ENCODE assay signal across 8 cellular contexts in genomic region chr15:40694706-40695468, GRCh38. TPM values are rescaled to one million over a fixed set of nuclear protein-coding genes. Genes with fewer than 3 reads are reported as not detected.
DNase-seq lines count a peak whose midpoint lies in the region; ATAC-seq, FAIRE-seq and TF ChIP-seq lines count a peak whose summit lies in the region.

Gene RAD51, plus strand, starts transcription at chr15:40695174. Its CDS starts 3,585 bp downstream, at chr15:40698759.

- peak within 1 kb of the TSS; percentile 76 to 97 for H3K4me3 ChIP-seq in right atrium auricular region
- H3K4me3 ChIP-seq in psoas muscle, result peak within 1 kb of the TSS; percentile 85

- DNase-seq in NCI-H187 treated with DMSO at 0.1 percent for 48 hours (lab: John Stamatoyannopoulos, UW), result peak; percentile 5
- peak; percentile 82 to 96 (median 88) for DNase-seq in T-helper 2 cell
- DNase-seq in right atrium auricular region (ENCODE audit: low spot score), result peak; percentile 85
- DNase-seq in psoas muscle, result peak; percentile 92 to 97
- DNase-seq in urothelium cell line (ENCODE audit: low spot score), result peak; percentile 95

- no peaks in the 10 kb centered on the region for H3K36me3 ChIP-seq in right atrium auricular region
- peaks cover 0 to 28% of the 10 kb centered on the region in 2 donors for H3K36me3 ChIP-seq in psoas muscle (ENCODE audit: insufficient read depth in 1 of 2, low read depth in 1 of 2)

- peaks cover 0 to 20% of the 10 kb centered on the region in 2 donors for H3K4me1 ChIP-seq in right atrium auricular region
- H3K4me1 ChIP-seq in psoas muscle, result peaks cover 15% of the 10 kb centered on the region

- intact Hi-C loops in psoas muscle (cut with DNase I), result loop anchor here in 1 of 2 donors (5.0 to 10.0 kb wide), 2 partner anchors 52 to 170 kb away; no protein-coding TSS in a partner anchor

- FAIRE-seq in urothelium cell line (lab: Jason Lieb, UNC), result peak; percentile 9

- no peaks in the 10 kb centered on the region for H3K27me3 ChIP-seq in right atrium auricular region
- H3K27me3 ChIP-seq in psoas muscle (ENCODE audit: insufficient read depth in 3 of 3, low read length in 2 of 3), result no peaks in the 10 kb centered on the region

- WGBS in psoas muscle, 3 donors, result 0 to 1% (median 1%) methylated on average over 64 to 80 of the region's 80 CpGs

- H3K9me3 ChIP-seq in right atrium auricular region (no peaks in the 10 kb centered on the region), psoas muscle (no peaks in the 10 kb centered on the region)

- peak within 1 kb of the TSS; percentile 99 for H3K27ac ChIP-seq in angular gyrus (ENCODE audit: low read depth, low read length)
- peak within 1 kb of the TSS; percentile 94 to 100 for H3K27ac ChIP-seq in right atrium auricular region
- peak within 1 kb of the TSS; percentile 98 for H3K27ac ChIP-seq in psoas muscle

- TF ChIP-seq CTCF in right atrium auricular region (IDR thresholded peaks at IDR 0.05) (no peak), psoas muscle (IDR thresholded peaks at IDR 0.05) (no peak)

- ATAC-seq in GM18502 (IDR thresholded peaks at IDR 0.05; ENCODE audit: poor library complexity, unreplicated experiment) (peak; percentile 86), HG02943 (IDR thresholded peaks at IDR 0.05; ENCODE audit: low read depth, unreplicated experiment) (peak; percentile 83), psoas muscle (peak; percentile 97 to 99 (median 98))

RNA-seq across cellular contexts. Expression of gene RAD51, which starts in this region (rescaled TPM):
- under 1 TPM in 1 of 2 donors, not detected in 1; 0.30 TPM for total RNA-seq in right atrium auricular region
- 1 to 10 TPM in 1 of 4 donors, under 1 TPM in 3; 0.41 to 1.5 (median 0.56) TPM for total RNA-seq in psoas muscle
- polyA plus RNA-seq in psoas muscle, result under 1 TPM; 0.29 to 0.93 (median 0.90) TPM

Comparison
In these comparisons a context has a peak if more than half of its experiments do, and no peak if none do; other contexts are left out.
1. Peak in every context shown above with its lines: DNase-seq, ATAC-seq, H3K4me3 ChIP-seq and H3K27ac ChIP-seq.
2. Peak in DNase-seq, H3K4me3 ChIP-seq and H3K27ac ChIP-seq in right atrium auricular region; RNA of the gene not detected or under 1 TPM.
3. DNase-seq: peak in every context shown above with its lines; median percentile 95 in urothelium cell line; 94 in psoas muscle; 88 in T-helper 2 cell; 85 in right atrium auricular region; 5 in NCI-H187 treated with DMSO at 0.1 percent for 48 hours.